24 cellular contexts compared by ENCODE assay signal in genomic region chr13:50587839-50588373, GRCh38.
DNase-seq lines count a peak whose midpoint lies in the region; ATAC-seq, FAIRE-seq and TF ChIP-seq lines count a peak whose summit lies in the region.
"Had no signal": no experiment of that assay in that cellular context is flagged by ENCODE, and none has a peak within 500 bp of the region (broad histone marks: within the 10 kb centered on the region; RNA-seq: fewer than 3 reads in every experiment).

No MANE protein-coding gene starts in this region.

- H3K4me2 ChIP-seq in DND-41 (ENCODE audit: insufficient read depth, low read length) (no peak overlapping the region), osteoblast (ENCODE audit: insufficient read depth, low read length) (no peak overlapping the region)
- H3K4me2 ChIP-seq: neural progenitor cell had no signal

- H3K27me3 ChIP-seq in DND-41 (ENCODE audit: insufficient read depth, low read length, poor library complexity) (no peaks in the 10 kb centered on the region), brain microvascular endothelial cell (replicated peaks) (no peaks in the 10 kb centered on the region), osteoblast (ENCODE audit: insufficient read depth, low read length) (no peaks in the 10 kb centered on the region)
- H3K27me3 ChIP-seq: neural progenitor cell, right lobe of liver had no signal

- H3K4me3 ChIP-seq in DND-41 (ENCODE audit: low read depth in 1 of 2, low read length in 2 of 2) (no peak overlapping the region), brain microvascular endothelial cell (ENCODE audit: low read depth, low read length) (no peak overlapping the region), osteoblast (ENCODE audit: insufficient read depth, low read length) (no peak overlapping the region)
- H3K4me3 ChIP-seq: lower lobe of right lung, neural progenitor cell, right lobe of liver had no signal

- peak overlapping the region; percentile 23 for H3K9ac ChIP-seq in DND-41 (ENCODE audit: low read depth, low read length)
- H3K9ac ChIP-seq: neural progenitor cell had no signal

- no peak overlapping the region for H2AFZ ChIP-seq in DND-41 (ENCODE audit: low read depth, low read length)
- no peak overlapping the region for H2AFZ ChIP-seq in osteoblast (ENCODE audit: low read length)
- H2AFZ ChIP-seq: neural progenitor cell had no signal

- H4K20me1 ChIP-seq in DND-41 (ENCODE audit: insufficient read depth, low read length) (no peaks in the 10 kb centered on the region), osteoblast (ENCODE audit: insufficient read depth, low read length) (no peaks in the 10 kb centered on the region)

- no peak for DNase-seq in DND-41
- peak; percentile 44 for DNase-seq in NCI-H226
- no peak for DNase-seq in brain microvascular endothelial cell
- peak; percentile 36 for DNase-seq in osteoblast (ENCODE audit: insufficient read length, low spot score, missing footprints)
- no peak for DNase-seq in H54 (ENCODE audit: insufficient read length, low spot score)
- DNase-seq in Kasumi-1 (lab: John Stamatoyannopoulos, UW), result no peak
- DNase-seq: activated CD8-positive, alpha-beta T cell treated with anti-CD3 and anti-CD28 coated beads, Interleukin-2, amount 10 ng/mL, durations not matched to agents 7 days and 5 days; activated effector memory CD4-positive, alpha-beta T cell treated with anti-CD3 and anti-CD28 coated beads, Interleukin-2, amount 50 U/mL, for 16 hours; CD4-positive, alpha-beta T cell; lower lobe of right lung; NCI-H1417 treated with DMSO at 0.1 percent for 48 hours; NCI-H2081 treated with DMSO at 0.1 percent for 48 hours; NCI-H748 treated with DMSO at 0.1 percent for 48 hours; posterior cingulate gyrus; right lobe of liver; RPMI8226; stimulated activated CD4-positive, alpha-beta T cell treated with anti-CD3 and anti-CD28 coated beads, Interleukin-4, amount 100 ng/mL, for 4 hours; stimulated activated naive CD4-positive, alpha-beta T cell; T-helper 2 cell had no signal

- FAIRE-seq in H54 (lab: Jason Lieb, UNC), result no peak
- FAIRE-seq: keratinocyte, urothelium cell line had no signal

- in situ Hi-C loops in brain microvascular endothelial cell (cut with HindIII; ENCODE audit: low pct_ligation_motif_present, low sequenced_read_pairs), result no loop called here

- H3K27ac ChIP-seq in DND-41 (ENCODE audit: low read length), result peak overlapping the region; percentile 77
- H3K27ac ChIP-seq in brain microvascular endothelial cell, result no peak overlapping the region
- peak overlapping the region; percentile 91 for H3K27ac ChIP-seq in osteoblast (ENCODE audit: low read depth, low read length)
- H3K27ac ChIP-seq: lower lobe of right lung, neural progenitor cell, right lobe of liver had no signal

- ATAC-seq in DND-41 (ENCODE audit: insufficient read depth, low read depth) (no peak), GM21447 (IDR thresholded peaks at IDR 0.05; ENCODE audit: unreplicated experiment) (no peak)
- ATAC-seq: activated CD8-positive, alpha-beta T cell treated with anti-CD3 and anti-CD28 coated beads, Interleukin-2, amount 10 ng/mL, durations not matched to agents 7 days and 5 days; HCT116; right lobe of liver had no signal

- H3K4me1 ChIP-seq in DND-41 (ENCODE audit: insufficient read depth, low read length) (peaks cover 65% of the 10 kb centered on the region), osteoblast (ENCODE audit: insufficient read depth, low read length) (peaks cover 48% of the 10 kb centered on the region)
- H3K4me1 ChIP-seq: lower lobe of right lung, right lobe of liver had no signal

- H3K9me3 ChIP-seq in DND-41 (ENCODE audit: insufficient read depth, low read length, severe bottlenecking) (no peaks in the 10 kb centered on the region), osteoblast (ENCODE audit: low read depth, low read length) (no peaks in the 10 kb centered on the region)
- H3K9me3 ChIP-seq: lower lobe of right lung, right lobe of liver had no signal

- TF ChIP-seq CTCF in DND-41 (IDR thresholded peaks at IDR 0.05; ENCODE audit: borderline replicate concordance, extremely low read depth, low read length, poor library complexity, severe bottlenecking) (no peak), brain microvascular endothelial cell (IDR thresholded peaks at IDR 0.05; ENCODE audit: low read depth, low read length, missing control alignments) (peak; percentile 6), osteoblast (IDR thresholded peaks at IDR 0.05; ENCODE audit: extremely low read depth, low read depth, low read length) (no peak)

- no peak for TF ChIP-seq POLR2A in H54 (IDR thresholded peaks at IDR 0.05; ENCODE audit: low read depth, low read length)

- H3K79me2 ChIP-seq in DND-41 (ENCODE audit: insufficient read depth, low read length) (no peaks in the 10 kb centered on the region), osteoblast (ENCODE audit: insufficient read depth, low read length) (no peaks in the 10 kb centered on the region)

- H3K36me3 ChIP-seq in DND-41 (ENCODE audit: insufficient read depth, low read length) (no peaks in the 10 kb centered on the region), brain microvascular endothelial cell (replicated peaks) (no peaks in the 10 kb centered on the region), osteoblast (ENCODE audit: insufficient read depth, low read length) (no peaks in the 10 kb centered on the region)
- H3K36me3 ChIP-seq: lower lobe of right lung, neural progenitor cell, right lobe of liver had no signal

Comparison
In these comparisons a context has a peak if more than half of its experiments do, and no peak if none do; other contexts are left out.
1. DNase-seq: peak in NCI-H226 (single experiment) and osteoblast (single experiment); none in DND-41 (single experiment), brain microvascular endothelial cell (single experiment), H54 (single experiment) and Kasumi-1 (0 of 2).